In the genomic region with DNA sequence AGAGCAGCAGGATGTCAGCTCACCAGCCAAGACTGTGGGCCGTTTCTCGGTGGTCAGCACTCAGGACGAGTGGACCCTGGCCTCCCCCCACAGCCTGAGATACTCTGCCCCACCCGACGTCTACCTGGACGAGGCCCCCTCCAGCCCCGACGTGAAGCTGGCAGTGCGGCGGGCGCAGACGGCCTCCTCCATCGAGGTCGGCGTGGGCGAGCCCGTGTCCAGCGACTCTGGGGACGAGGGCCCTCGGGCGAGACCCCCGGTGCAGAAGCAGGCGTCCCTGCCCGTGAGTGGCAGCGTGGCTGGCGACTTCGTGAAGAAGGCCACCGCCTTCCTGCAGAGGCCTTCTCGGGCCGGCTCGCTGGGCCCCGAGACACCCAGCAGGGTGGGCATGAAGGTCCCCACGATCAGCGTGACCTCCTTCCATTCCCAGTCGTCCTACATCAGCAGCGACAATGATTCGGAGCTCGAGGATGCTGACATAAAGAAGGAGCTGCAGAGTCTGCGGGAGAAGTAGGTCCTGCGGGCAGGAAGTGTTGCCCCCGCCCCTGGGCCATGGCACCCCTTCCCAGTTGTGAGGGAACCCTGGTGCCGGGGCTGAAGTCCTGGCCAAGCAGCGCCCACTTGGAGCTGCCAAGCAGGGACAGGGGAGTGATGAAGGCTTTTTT, we compare ENCODE assay signal across 28 cellular contexts.
"Had no signal": no experiment of that assay in that cellular context is flagged by ENCODE, and none has a peak within 500 bp of the region (broad histone marks: within the 10 kb centered on the region; RNA-seq: fewer than 3 reads in every experiment).

No MANE protein-coding gene starts in this region.

- ATAC-seq: activated CD8-positive, alpha-beta T cell treated with anti-CD3 and anti-CD28 coated beads for 36 hours; activated T-helper 17 cell treated with anti-CD3 and anti-CD28 coated beads, Interleukin-2, amount 50 U/mL, for 72 hours; effector memory CD8-positive, alpha-beta T cell; esophagus mucosa; mucosa of descending colon; pancreas; right cardiac atrium; stimulated activated naive CD8-positive, alpha-beta T cell treated with anti-CD3 and anti-CD28 coated beads, Interleukin-15, Interleukin-2, amounts not matched to agents 100 U/mL and 50 U/mL, for 24 hours had no signal

- H3K27ac ChIP-seq: breast epithelium, colonic mucosa, dorsolateral prefrontal cortex, hepatocyte, neural progenitor cell, pancreas, psoas muscle, upper lobe of left lung, WERI-Rb-1 had no signal

- H3K27ac Mint-ChIP-seq: activated CD4-positive, alpha-beta T cell treated with anti-CD3 and anti-CD28 coated beads, Interleukin-2, amount 10 ng/mL, durations not matched to agents 7 days and 5 days; activated CD8-positive, alpha-beta T cell treated with anti-CD3 and anti-CD28 coated beads for 36 hours; activated naive CD8-positive, alpha-beta T cell treated with anti-CD3 and anti-CD28 coated beads, Interleukin-2, amount 10 ng/mL, durations not matched to agents 7 days and 5 days; activated T-helper 17 cell treated with anti-CD3 and anti-CD28 coated beads, Interleukin-2, amount 50 U/mL, for 72 hours; effector memory CD8-positive, alpha-beta T cell had no signal

- H3K9me3 ChIP-seq: breast epithelium, colonic mucosa, mucosa of descending colon, pancreas, psoas muscle, upper lobe of left lung had no signal

- H3K4me3 Mint-ChIP-seq: activated CD4-positive, alpha-beta T cell treated with anti-CD3 and anti-CD28 coated beads, Interleukin-2, amount 10 ng/mL, durations not matched to agents 7 days and 5 days; activated CD8-positive, alpha-beta T cell treated with anti-CD3 and anti-CD28 coated beads for 36 hours; activated naive CD8-positive, alpha-beta T cell treated with anti-CD3 and anti-CD28 coated beads, Interleukin-2, amount 10 ng/mL, durations not matched to agents 7 days and 5 days; activated T-helper 17 cell treated with anti-CD3 and anti-CD28 coated beads, Interleukin-2, amount 50 U/mL, for 72 hours; central memory CD8-positive, alpha-beta T cell; effector memory CD8-positive, alpha-beta T cell; neural progenitor cell; T-helper 2 cell treated with Interferon-gamma antibody and Interleukin-4, amounts not matched to agents 5 μg/mL and 100 μg/mL, for 36 hours had no signal

- H3K79me2 ChIP-seq: hepatocyte had no signal

- H3K9ac ChIP-seq: neural progenitor cell had no signal

- H2AFZ ChIP-seq: hepatocyte, neural progenitor cell had no signal

- H3K27me3 ChIP-seq: breast epithelium, colonic mucosa, hepatocyte, neural progenitor cell, pancreas, upper lobe of left lung had no signal

- H3K36me3 ChIP-seq: breast epithelium, colonic mucosa, neural progenitor cell, upper lobe of left lung, WERI-Rb-1 had no signal

- H3K4me1 ChIP-seq: breast epithelium, upper lobe of left lung had no signal

- H3K4me3 ChIP-seq: breast epithelium, colonic mucosa, dorsolateral prefrontal cortex, hepatocyte, mucosa of descending colon, neural progenitor cell, pancreas, psoas muscle, upper lobe of left lung had no signal

- H3K27me3 Mint-ChIP-seq: activated CD8-positive, alpha-beta T cell treated with anti-CD3 and anti-CD28 coated beads for 36 hours; activated naive CD8-positive, alpha-beta T cell treated with anti-CD3 and anti-CD28 coated beads, Interleukin-2, amount 10 ng/mL, durations not matched to agents 7 days and 5 days; activated T-helper 17 cell treated with anti-CD3 and anti-CD28 coated beads, Interleukin-2, amount 50 U/mL, for 72 hours had no signal

- H3K9me3 Mint-ChIP-seq: activated CD4-positive, alpha-beta T cell treated with anti-CD3 and anti-CD28 coated beads, Interleukin-2, amount 10 ng/mL, durations not matched to agents 7 days and 5 days; activated CD8-positive, alpha-beta T cell treated with anti-CD3 and anti-CD28 coated beads for 36 hours; activated naive CD8-positive, alpha-beta T cell treated with anti-CD3 and anti-CD28 coated beads, Interleukin-2, amount 10 ng/mL, durations not matched to agents 7 days and 5 days; activated T-helper 17 cell treated with anti-CD3 and anti-CD28 coated beads, Interleukin-2, amount 50 U/mL, for 72 hours; central memory CD8-positive, alpha-beta T cell; effector memory CD8-positive, alpha-beta T cell; neural progenitor cell; T-helper 2 cell treated with Interferon-gamma antibody and Interleukin-4, amounts not matched to agents 5 μg/mL and 100 μg/mL, for 36 hours had no signal

- H3K4me2 ChIP-seq: hepatocyte, neural progenitor cell had no signal

- DNase-seq: activated CD4-positive, alpha-beta T cell treated with anti-CD3 and anti-CD28 coated beads, Interleukin-2, amount 10 ng/mL, durations not matched to agents 7 days and 5 days; activated CD4-positive, CD25-positive, alpha-beta regulatory T cell treated with anti-CD3 and anti-CD28 coated beads, Interleukin-2, amount 50 U/mL, for 72 hours; activated CD8-positive, alpha-beta T cell treated with anti-CD3 and anti-CD28 coated beads for 36 hours; activated naive CD4-positive, alpha-beta T cell treated with Interleukin-2 at 50 U/mL for 16 hours; activated naive CD8-positive, alpha-beta T cell treated with anti-CD3 and anti-CD28 coated beads, Interleukin-2, amount 10 ng/mL, durations not matched to agents 7 days and 5 days; activated T-cell treated with anti-CD3 and anti-CD28 coated beads, Interleukin-2, amount 50 U/mL, for 1 hour; amniotic stem cell; effector memory CD8-positive, alpha-beta T cell; glutamatergic neuron; mesenchymal stem cell; mucosa of descending colon; psoas muscle; stimulated activated CD4-positive, alpha-beta T cell treated with anti-CD3 and anti-CD28 coated beads, Interleukin-12 subunit alpha, Interleukin-12 subunit beta, amount 100 ng/mL, for 4 hours; stimulated activated CD4-positive, alpha-beta T cell treated with anti-CD3 and anti-CD28 coated beads, Interleukin-4, amount 100 ng/mL, for 4 hours; stimulated activated naive CD8-positive, alpha-beta T cell treated with anti-CD3 and anti-CD28 coated beads, Interleukin-15, Interleukin-2, amounts not matched to agents 100 U/mL and 50 U/mL, for 24 hours; WERI-Rb-1 had no signal

- H3K36me3 Mint-ChIP-seq: activated naive CD8-positive, alpha-beta T cell treated with anti-CD3 and anti-CD28 coated beads, Interleukin-2, amount 10 ng/mL, durations not matched to agents 7 days and 5 days had no signal
